In genomic region chr6:48825501-48826317, GRCh38 we compare ENCODE assay signal across 20 cellular contexts.
DNase-seq lines count a peak whose midpoint lies in the region; ATAC-seq and TF ChIP-seq lines count a peak whose summit lies in the region.
"Had no signal": no experiment of that assay in that cellular context is flagged by ENCODE, and none has a peak within 500 bp of the region (broad histone marks: within the 10 kb centered on the region; RNA-seq: fewer than 3 reads in every experiment).

No MANE protein-coding gene starts in this region.

- H3K4me2 ChIP-seq in skeletal muscle satellite cell (ENCODE audit: low read length) = peak overlapping the region; percentile 81

- H3K27me3 Mint-ChIP-seq in HFFc6 (ENCODE audit: insufficient read depth) = no peaks in the 10 kb centered on the region; the same call in 1 of the 2 replicates
- H3K27me3 Mint-ChIP-seq: activated CD4-positive, alpha-beta T cell treated with anti-CD3 and anti-CD28 coated beads for 36 hours; activated naive CD4-positive, alpha-beta T cell treated with anti-CD3 and anti-CD28 coated beads, Interleukin-2, amount 50 U/mL, for 24 hours; CD4-positive, CD25-positive, alpha-beta regulatory T cell had no signal

- peak overlapping the region; percentile 100 for H3K27ac Mint-ChIP-seq in HFFc6
- H3K27ac Mint-ChIP-seq: activated CD4-positive, alpha-beta T cell treated with anti-CD3 and anti-CD28 coated beads for 36 hours; activated naive CD4-positive, alpha-beta T cell treated with anti-CD3 and anti-CD28 coated beads, Interleukin-2, amount 50 U/mL, for 24 hours; CD4-positive, CD25-positive, alpha-beta regulatory T cell had no signal

- H3K27me3 ChIP-seq in skeletal muscle satellite cell (ENCODE audit: control insufficient read depth, insufficient read depth, low read length) (no peaks in the 10 kb centered on the region), left ventricle myocardium inferior (ENCODE audit: low read depth) (no peaks in the 10 kb centered on the region)
- H3K27me3 ChIP-seq: tibial nerve had no signal

- no peaks in the 10 kb centered on the region for H3K9me3 Mint-ChIP-seq in HFFc6
- H3K9me3 Mint-ChIP-seq: activated naive CD4-positive, alpha-beta T cell treated with anti-CD3 and anti-CD28 coated beads, Interleukin-2, amount 50 U/mL, for 24 hours had no signal

- TF ChIP-seq CTCF in HFFc6 (IDR thresholded peaks at IDR 0.05) = no peak
- no peak for TF ChIP-seq CTCF in left ventricle myocardium inferior (IDR thresholded peaks at IDR 0.05; ENCODE audit: borderline replicate concordance)

- H3K9ac ChIP-seq in SK-N-MC (ENCODE audit: insufficient read length) = no peak overlapping the region
- H3K9ac ChIP-seq in skeletal muscle satellite cell (ENCODE audit: low read depth, low read length) = peak overlapping the region; percentile 86

- H3K4me1 ChIP-seq in skeletal muscle satellite cell (ENCODE audit: control insufficient read depth, insufficient read depth, low read length) = peaks cover 31% of the 10 kb centered on the region
- H3K4me1 ChIP-seq in left ventricle myocardium inferior = no peaks in the 10 kb centered on the region
- H3K4me1 ChIP-seq: tibial nerve had no signal

- H3K27ac ChIP-seq in SK-N-MC = 0 out of 2 replicates have a peak overlapping the region, but pooled peaks have one; percentile 7
- peak overlapping the region; percentile 99 for H3K27ac ChIP-seq in epithelial cell of prostate
- H3K27ac ChIP-seq in left ventricle myocardium inferior (replicated peaks) = no peak overlapping the region
- H3K27ac ChIP-seq: tibial nerve had no signal

- H3K4me3 ChIP-seq in SK-N-MC (no peak overlapping the region), skeletal muscle satellite cell (ENCODE audit: low read length) (peak overlapping the region; percentile 56), left ventricle myocardium inferior (no peak overlapping the region)
- H3K4me3 ChIP-seq: tibial nerve had no signal

- no peaks in the 10 kb centered on the region for H3K9me3 ChIP-seq in SK-N-MC (ENCODE audit: low read depth, low read length)
- H3K9me3 ChIP-seq in skeletal muscle satellite cell (replicated peaks; ENCODE audit: low read length) = no peaks in the 10 kb centered on the region
- H3K9me3 ChIP-seq in left ventricle myocardium inferior (replicated peaks) = peaks cover 5% of the 10 kb centered on the region
- H3K9me3 ChIP-seq: tibial nerve had no signal

- intact Hi-C loops in left ventricle myocardium inferior (cut with micrococcal nuclease) = no loop called here

- H3K36me3 ChIP-seq in SK-N-MC (ENCODE audit: insufficient read depth, low read length) = no peaks in the 10 kb centered on the region
- no peaks in the 10 kb centered on the region for H3K36me3 ChIP-seq in skeletal muscle satellite cell (ENCODE audit: insufficient read depth, low read length)
- no peaks in the 10 kb centered on the region for H3K36me3 ChIP-seq in left ventricle myocardium inferior
- H3K36me3 ChIP-seq: tibial nerve had no signal

- DNase-seq in HFFc6 (peak; percentile 6), SK-N-MC (ENCODE audit: low read depth, low spot score) (no peak), epithelial cell of prostate (ENCODE audit: low read depth, low spot score) (no peak), NCI-H446 (lab: John Stamatoyannopoulos, UW) (no peak), left ventricle myocardium inferior (no peak)
- DNase-seq: activated CD4-positive, alpha-beta T cell treated with anti-CD3 and anti-CD28 coated beads for 36 hours; activated CD8-positive, alpha-beta memory T cell treated with anti-CD3 and anti-CD28 coated beads, Interleukin-2, amount 50 U/mL, for 48 hours; caudate nucleus; CD4-positive, CD25-positive, alpha-beta regulatory T cell; DMS79 treated with DMSO at 0.1 percent for 48 hours; GOT3; kidney; occipital lobe; T-helper 9 cell had no signal

- H3K4me1 Mint-ChIP-seq in HFFc6 (ENCODE audit: low read depth) = peaks cover 43% of the 10 kb centered on the region
- H3K4me1 Mint-ChIP-seq: activated CD4-positive, alpha-beta T cell treated with anti-CD3 and anti-CD28 coated beads for 36 hours; activated naive CD4-positive, alpha-beta T cell treated with anti-CD3 and anti-CD28 coated beads, Interleukin-2, amount 50 U/mL, for 24 hours; CD4-positive, CD25-positive, alpha-beta regulatory T cell had no signal

- ATAC-seq in GM21381 (IDR thresholded peaks at IDR 0.05; ENCODE audit: unreplicated experiment) = no peak
- no peak for ATAC-seq in HG03045 (IDR thresholded peaks at IDR 0.05; ENCODE audit: unreplicated experiment)
- ATAC-seq: activated CD4-positive, alpha-beta T cell treated with anti-CD3 and anti-CD28 coated beads for 36 hours; Right ventricle myocardium inferior had no signal

- H3K4me3 Mint-ChIP-seq in HFFc6 = peak overlapping the region; percentile 88
- H3K4me3 Mint-ChIP-seq: activated CD4-positive, alpha-beta T cell treated with anti-CD3 and anti-CD28 coated beads for 36 hours; activated naive CD4-positive, alpha-beta T cell treated with anti-CD3 and anti-CD28 coated beads, Interleukin-2, amount 50 U/mL, for 24 hours; CD4-positive, CD25-positive, alpha-beta regulatory T cell had no signal

- H3K36me3 Mint-ChIP-seq in HFFc6 (ENCODE audit: low read depth) = peaks cover 28% of the 10 kb centered on the region
- H3K36me3 Mint-ChIP-seq: activated naive CD4-positive, alpha-beta T cell treated with anti-CD3 and anti-CD28 coated beads, Interleukin-2, amount 50 U/mL, for 24 hours; CD4-positive, CD25-positive, alpha-beta regulatory T cell had no signal
